In genomic region chr20:33647603-33648395, GRCh38 we compare ENCODE assay signal across 9 cellular contexts. TPM values are rescaled to one million over a fixed set of nuclear protein-coding genes. Genes with fewer than 3 reads are reported as not detected.
DNase-seq lines count a peak whose midpoint lies in the region; ATAC-seq and TF ChIP-seq lines count a peak whose summit lies in the region.
"Had no signal": no experiment of that assay in that cellular context is flagged by ENCODE, and none has a peak within 500 bp of the region (broad histone marks: within the 10 kb centered on the region; RNA-seq: fewer than 3 reads in every experiment).

No MANE protein-coding gene starts in this region.

- intact Hi-C loops in uterus (cut with DNase I; ENCODE audit: low total_unique reads), result no loop called here

- ATAC-seq in GM19452 (IDR thresholded peaks at IDR 0.05; ENCODE audit: unreplicated experiment), result peak; percentile 75

- DNase-seq in AG20443 (ENCODE audit: low spot score) (peak; percentile 92), RPMI8226 (peak; percentile 90), immature natural killer cell (peak; percentile 41 to 52 (median 41)), uterus (no peak), G401 (ENCODE audit: low spot score) (no peak)
- DNase-seq in activated CD4-positive, alpha-beta T cell treated with anti-CD3 and anti-CD28 coated beads, Interleukin-2, amount 10 ng/mL, durations not matched to agents 7 days and 5 days, result no peak
- no peak for DNase-seq in activated T-cell treated with anti-CD3 and anti-CD28 coated beads, Interleukin-2, amount 50 U/mL, for 1 hour
- DNase-seq: SW 1271 had no signal

- H3K36me3 ChIP-seq in uterus, result no peaks in the 10 kb centered on the region

- no peak for TF ChIP-seq POLR2A in uterus (IDR thresholded peaks at IDR 0.05)

- H3K27me3 ChIP-seq in uterus, result no peaks in the 10 kb centered on the region

- H3K27ac ChIP-seq in uterus, result no peak overlapping the region

- POLR2A ChIA-PET in activated CD4-positive, alpha-beta T cell treated with anti-CD3 and anti-CD28 coated beads, Interleukin-2, amount 10 ng/mL, durations not matched to agents 7 days and 5 days (lab: Charles Lee), result interaction anchor here (0.6 kb wide), 1 partner anchor 13 kb away, joined by 3 read pairs; no protein-coding TSS in a partner anchor

- H3K4me3 Mint-ChIP-seq in immature natural killer cell, result peak overlapping the region; percentile 70 to 88 (median 77)
- no peak overlapping the region for H3K4me3 Mint-ChIP-seq in activated CD4-positive, alpha-beta T cell treated with anti-CD3 and anti-CD28 coated beads, Interleukin-2, amount 10 ng/mL, durations not matched to agents 7 days and 5 days

- no peaks in the 10 kb centered on the region for H3K9me3 ChIP-seq in uterus

- in situ Hi-C loops in G401 (cut with HindIII; ENCODE audit: low sequenced_read_pairs), result no loop called here

- no peaks in the 10 kb centered on the region for H3K4me1 ChIP-seq in uterus

- no peak for TF ChIP-seq CTCF in uterus (IDR thresholded peaks at IDR 0.05)

- H3K36me3 Mint-ChIP-seq in immature natural killer cell, result peaks cover 5 to 21% (median 9%) of the 10 kb centered on the region in 3 donors
- peaks cover 14% of the 10 kb centered on the region for H3K36me3 Mint-ChIP-seq in activated CD4-positive, alpha-beta T cell treated with anti-CD3 and anti-CD28 coated beads, Interleukin-2, amount 10 ng/mL, durations not matched to agents 7 days and 5 days (ENCODE audit: low read depth)

- H3K4me3 ChIP-seq in uterus, result no peak overlapping the region

- CTCF ChIA-PET in activated CD4-positive, alpha-beta T cell treated with anti-CD3 and anti-CD28 coated beads, Interleukin-2, amount 10 ng/mL, durations not matched to agents 7 days and 5 days (lab: Charles Lee), result interaction anchor here (0.5 to 1.5 kb wide), 3 partner anchors 83 to 177 kb away, joined by 3 read pairs; no protein-coding TSS in a partner anchor

- no peaks in the 10 kb centered on the region for H3K9me3 Mint-ChIP-seq in immature natural killer cell
- H3K9me3 Mint-ChIP-seq in activated CD4-positive, alpha-beta T cell treated with anti-CD3 and anti-CD28 coated beads, Interleukin-2, amount 10 ng/mL, durations not matched to agents 7 days and 5 days, result no peaks in the 10 kb centered on the region

- H3K4me1 Mint-ChIP-seq in immature natural killer cell, result peaks cover 28 to 31% of the 10 kb centered on the region in 2 donors
- peaks cover 22% of the 10 kb centered on the region for H3K4me1 Mint-ChIP-seq in activated CD4-positive, alpha-beta T cell treated with anti-CD3 and anti-CD28 coated beads, Interleukin-2, amount 10 ng/mL, durations not matched to agents 7 days and 5 days

- peaks cover 2 to 3% (median 2%) of the 10 kb centered on the region in 3 donors for H3K27me3 Mint-ChIP-seq in immature natural killer cell (ENCODE audit: low read depth in 3 of 3)
- H3K27me3 Mint-ChIP-seq in activated CD4-positive, alpha-beta T cell treated with anti-CD3 and anti-CD28 coated beads, Interleukin-2, amount 10 ng/mL, durations not matched to agents 7 days and 5 days, result no peaks in the 10 kb centered on the region

- H3K27ac Mint-ChIP-seq in immature natural killer cell, result peak overlapping the region; percentile 15 to 89 (median 69)
- no peak overlapping the region for H3K27ac Mint-ChIP-seq in activated CD4-positive, alpha-beta T cell treated with anti-CD3 and anti-CD28 coated beads, Interleukin-2, amount 10 ng/mL, durations not matched to agents 7 days and 5 days

RNA-seq across cellular contexts. Expression of gene C20orf144, which starts 14.3 kb away (rescaled TPM):
- polyA plus RNA-seq in immature natural killer cell, result under 1 TPM in 2 of 3 donors, not detected in 1; 0.13 to 0.22 TPM
- total RNA-seq in uterus, result not detected
- 0.20 TPM in 1 of 2 replicates, not detected in the other for total RNA-seq in G401 (2014; rRNA removed; shearing (Covaris generic))
- total RNA-seq in activated CD4-positive, alpha-beta T cell treated with anti-CD3 and anti-CD28 coated beads, Interleukin-2, amount 10 ng/mL, durations not matched to agents 7 days and 5 days, result under 1 TPM; 0.15 to 0.25 TPM

RNA-seq across cellular contexts. Expression of gene ACTL10, which starts 18.9 kb away (rescaled TPM):
- 1 to 10 TPM; 3.4 to 7.0 (median 3.9) TPM for polyA plus RNA-seq in immature natural killer cell
- total RNA-seq in uterus, result 1 to 10 TPM in 3 of 4 donors, not detected in 1; 1.4 to 4.4 (median 1.9) TPM
- total RNA-seq in G401 (2014; rRNA removed; shearing (Covaris generic)), result not detected in 2 replicates
- 1 to 10 TPM; 2.4 to 4.1 TPM for total RNA-seq in activated CD4-positive, alpha-beta T cell treated with anti-CD3 and anti-CD28 coated beads, Interleukin-2, amount 10 ng/mL, durations not matched to agents 7 days and 5 days

RNA-seq across cellular contexts. Expression of gene NECAB3, which starts 26.4 kb away (rescaled TPM):
- polyA plus RNA-seq in immature natural killer cell, result 1 to 10 TPM; 2.5 to 3.8 (median 2.9) TPM
- total RNA-seq in uterus, result 10 to 100 TPM in 3 of 4 donors, 1 to 10 TPM in 1; 5.6 to 44.3 (median 20.4) TPM
- total RNA-seq in G401 (2014; rRNA removed; shearing (Covaris generic)), result 69.9 and 72.1 TPM in 2 replicates
- 10 to 100 TPM; 48.2 to 54.3 TPM for total RNA-seq in activated CD4-positive, alpha-beta T cell treated with anti-CD3 and anti-CD28 coated beads, Interleukin-2, amount 10 ng/mL, durations not matched to agents 7 days and 5 days

RNA-seq across cellular contexts. Expression of gene E2F1, which starts 38.4 kb away (rescaled TPM):
- polyA plus RNA-seq in immature natural killer cell, result 1 to 10 TPM; 1.5 to 2.5 (median 1.8) TPM
- total RNA-seq in uterus, result 1 to 10 TPM in 2 of 4 donors, under 1 TPM in 1, not detected in 1; 0.51 to 7.3 (median 1.5) TPM
- 44.1 and 44.2 TPM in 2 replicates for total RNA-seq in G401 (2014; rRNA removed; shearing (Covaris generic))
- 10 to 100 TPM; 64.9 to 69.8 TPM for total RNA-seq in activated CD4-positive, alpha-beta T cell treated with anti-CD3 and anti-CD28 coated beads, Interleukin-2, amount 10 ng/mL, durations not matched to agents 7 days and 5 days

Comparison
In these comparisons a context has a peak if more than half of its experiments do, and no peak if none do; other contexts are left out.
1. DNase-seq: peak in AG20443 (single experiment), RPMI8226 (single experiment) and immature natural killer cell (3 of 3); none in uterus (0 of 2), G401 (single experiment), activated CD4-positive, alpha-beta T cell treated with anti-CD3 and anti-CD28 coated beads, Interleukin-2, amount 10 ng/mL, durations not matched to agents 7 days and 5 days (single experiment) and activated T-cell treated with anti-CD3 and anti-CD28 coated beads, Interleukin-2, amount 50 U/mL, for 1 hour (single experiment).